In the genomic region with DNA sequence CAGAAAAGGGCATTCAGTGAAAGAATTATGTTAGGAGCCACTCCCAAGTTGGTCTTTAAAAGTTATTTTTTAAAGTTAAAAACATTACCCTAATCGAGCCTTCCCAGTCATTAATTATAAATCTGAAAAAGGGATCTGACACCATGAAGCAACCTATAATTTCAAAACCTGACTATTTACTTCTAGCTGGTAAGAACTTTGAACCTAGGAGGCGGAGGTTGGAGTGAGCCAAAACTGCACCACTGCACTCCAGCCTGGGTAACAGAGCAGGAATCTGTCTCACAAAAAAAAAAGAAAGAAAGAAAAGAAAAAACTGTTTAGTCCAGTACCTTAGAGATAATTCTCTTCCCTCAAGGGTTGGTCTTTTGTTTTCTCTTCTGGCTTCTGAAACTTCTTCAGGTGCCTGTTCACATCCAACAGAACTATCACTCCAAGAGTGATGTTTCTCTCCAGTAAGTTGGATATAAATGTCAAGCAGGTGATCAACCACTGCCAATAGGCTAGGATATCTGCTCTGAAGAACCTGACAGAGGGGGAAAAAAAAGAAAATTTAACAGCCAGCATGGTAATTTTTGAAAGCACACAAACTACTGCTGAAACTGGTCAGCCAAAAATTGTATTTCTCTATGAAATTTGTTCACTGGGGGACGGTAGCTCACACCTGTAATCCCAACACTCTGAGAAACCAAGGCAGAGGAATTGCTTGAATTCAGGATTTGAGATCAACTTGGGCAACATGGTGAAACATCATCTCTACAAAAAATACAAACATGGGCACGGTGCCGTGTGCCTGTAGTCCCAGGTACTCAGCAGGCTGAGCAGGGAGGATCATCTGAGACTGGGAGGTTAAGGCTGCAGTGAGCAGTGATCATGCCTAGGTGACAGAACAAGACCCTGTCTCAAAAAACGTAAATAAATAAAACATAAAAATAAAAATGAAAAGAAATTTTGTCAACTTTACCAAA, we compare ENCODE assay signal across 27 cellular contexts.
"Had no signal": no experiment of that assay in that cellular context is flagged by ENCODE, and none has a peak within 500 bp of the region (broad histone marks: within the 10 kb centered on the region; RNA-seq: fewer than 3 reads in every experiment).

No MANE protein-coding gene starts in this region.

- H3K27me3 ChIP-seq: adrenal gland, body of pancreas, SJCRH30 had no signal

- H3K9me3 ChIP-seq: adrenal gland, SJCRH30 had no signal

- H3K4me3 Mint-ChIP-seq: activated CD4-positive, alpha-beta memory T cell treated with anti-CD3 and anti-CD28 coated beads for 36 hours; activated naive CD4-positive, alpha-beta T cell treated with anti-CD3 and anti-CD28 coated beads for 36 hours; activated T-cell treated with anti-CD3 and anti-CD28 coated beads, Interleukin-2, amount 50 U/mL, for 4 hours; activated T-helper 1 cell treated with anti-CD3 and anti-CD28 coated beads, Interleukin-12 subunit alpha, Interleukin-12 subunit beta, Interleukin-2, Interleukin-4 antibody, amounts not matched to agents 30 ng/mL and 10 ng/mL and 1 ng/mL, durations not matched to agents 14 hours and 24 hours and 36 hours had no signal

- H3K27ac Mint-ChIP-seq: activated CD4-positive, alpha-beta memory T cell treated with anti-CD3 and anti-CD28 coated beads for 36 hours; activated naive CD4-positive, alpha-beta T cell treated with anti-CD3 and anti-CD28 coated beads for 36 hours; activated T-helper 1 cell treated with anti-CD3 and anti-CD28 coated beads, Interleukin-12 subunit alpha, Interleukin-12 subunit beta, Interleukin-2, Interleukin-4 antibody, amounts not matched to agents 30 ng/mL and 10 ng/mL and 1 ng/mL, durations not matched to agents 14 hours and 24 hours and 36 hours had no signal

- H3K27ac ChIP-seq: adrenal gland, body of pancreas, SJCRH30, SK-N-MC had no signal

- DNase-seq: activated CD4-positive, alpha-beta memory T cell treated with anti-CD3 and anti-CD28 coated beads for 36 hours; activated CD4-positive, alpha-beta T cell treated with anti-CD3 and anti-CD28 coated beads, Interleukin-2, amount 50 U/mL, for 1 hour; activated gamma-delta T cell treated with Interleukin-2 at 50 U/mL for 16 hours; activated naive CD4-positive, alpha-beta T cell treated with anti-CD3 and anti-CD28 coated beads for 36 hours; activated T-cell treated with anti-CD3 and anti-CD28 coated beads, Interleukin-2, amount 50 U/mL, for 4 hours; adrenal gland; body of pancreas; caudate nucleus; Kasumi-1; KG1; MM.1S; MV-4-11; NCI-H1092; NCI-H1436 treated with DMSO at 0.1 percent for 48 hours; NCI-H1694 treated with DMSO at 0.1 percent for 48 hours; NCI-H2029; NCI-H345; NCI-H524 treated with DMSO at 0.1 percent for 48 hours; SHP77; SJCRH30 had no signal

- H3K4me1 ChIP-seq: adrenal gland, body of pancreas, SJCRH30 had no signal

- H3K4me3 ChIP-seq: adrenal gland, body of pancreas, SJCRH30, SK-N-MC had no signal

- H3K27me3 Mint-ChIP-seq: activated CD4-positive, alpha-beta memory T cell treated with anti-CD3 and anti-CD28 coated beads for 36 hours had no signal

- ATAC-seq: activated naive CD4-positive, alpha-beta T cell treated with anti-CD3 and anti-CD28 coated beads, Interleukin-2, amount 50 U/mL, for 72 hours; activated T-cell treated with anti-CD3 and anti-CD28 coated beads, Interleukin-2, amount 50 U/mL, for 4 hours; body of pancreas; Panc1 had no signal

- FAIRE-seq: astrocyte, bronchial epithelial cell, TTC549 had no signal

- H3K9me3 Mint-ChIP-seq: activated naive CD4-positive, alpha-beta T cell treated with anti-CD3 and anti-CD28 coated beads for 36 hours; activated naive CD4-positive, alpha-beta T cell treated with anti-CD3 and anti-CD28 coated beads, Interleukin-2, amount 50 U/mL, for 72 hours; activated T-cell treated with anti-CD3 and anti-CD28 coated beads, Interleukin-2, amount 50 U/mL, for 4 hours; activated T-helper 1 cell treated with anti-CD3 and anti-CD28 coated beads, Interleukin-12 subunit alpha, Interleukin-12 subunit beta, Interleukin-2, Interleukin-4 antibody, amounts not matched to agents 30 ng/mL and 10 ng/mL and 1 ng/mL, durations not matched to agents 14 hours and 24 hours and 36 hours had no signal
